1 cellular context compared by ENCODE assay signal in genomic region chr3:57694146-57694545, GRCh38.
TF ChIP-seq lines count a peak whose summit lies in the region.

No MANE protein-coding gene starts in this region.

TF ChIP-seq in GM12878, 131 proteins besides CTCF, POLR2A, EP300 and RAD21:
- TF ChIP-seq PAX5 (IDR thresholded peaks at IDR 0.05; ENCODE audit: borderline replicate concordance, low read depth, low read length) (peak; percentile 22; the same call in 1 of the 2 replicates), NR2C2 (IDR thresholded peaks at IDR 0.05; ENCODE audit: borderline replicate concordance, control insufficient read depth, insufficient read length, low read depth) (no peak)
